ENCODE assay signal across 34 cellular contexts in genomic region chr22:29660021-29660420, GRCh38. TPM values are rescaled to one million over a fixed set of nuclear protein-coding genes. Genes with fewer than 3 reads are reported as not detected.
"Had no signal": no experiment of that assay in that cellular context is flagged by ENCODE, and none has a peak within 500 bp of the region (broad histone marks: within the 10 kb centered on the region; RNA-seq: fewer than 3 reads in every experiment).

No MANE protein-coding gene starts in this region.

- H3K4me3 Mint-ChIP-seq: naive thymus-derived CD4-positive, alpha-beta T cell; natural killer cell treated with Interleukin-12 subunit alpha and Interleukin-12 subunit beta and Interleukin-15 and Interleukin-18, amount 100 ng/mL, for 72 hours; stimulated activated memory B cell treated with anti-CD40 and anti-IgM and Interleukin-4, amounts not matched to agents 10 μg/mL and 1 μg/mL and 100 μg/mL, for 72 hours; stimulated activated naive CD8-positive, alpha-beta T cell treated with anti-CD3 and anti-CD28 coated beads, Interleukin-15, amount 100 ng/mL, for 72 hours; type B pancreatic cell had no signal

- ATAC-seq: left colon; left lung; lower lobe of right lung; mucosa of descending colon; naive thymus-derived CD4-positive, alpha-beta T cell; natural killer cell treated with Interleukin-12 subunit alpha and Interleukin-12 subunit beta and Interleukin-15 and Interleukin-18, amount 100 ng/mL, for 72 hours; right lobe of liver; stimulated activated memory B cell treated with anti-CD40 and anti-IgM and Interleukin-4, amounts not matched to agents 10 μg/mL and 1 μg/mL and 100 μg/mL, for 72 hours; stimulated activated naive CD8-positive, alpha-beta T cell treated with anti-CD3 and anti-CD28 coated beads, Interleukin-15, amount 100 ng/mL, for 72 hours had no signal

- H3K4me2 ChIP-seq: smooth muscle cell had no signal

- H3K4me3 ChIP-seq: left lung, lower lobe of right lung, mucosa of descending colon, right atrium auricular region, right lobe of liver, smooth muscle cell, tibial nerve, vagina had no signal

- H3K27ac Mint-ChIP-seq: progenitor cell of endocrine pancreas; stimulated activated memory B cell treated with anti-CD40 and anti-IgM and Interleukin-4, amounts not matched to agents 10 μg/mL and 1 μg/mL and 100 μg/mL, for 72 hours; stimulated activated naive CD8-positive, alpha-beta T cell treated with anti-CD3 and anti-CD28 coated beads, Interleukin-15, amount 100 ng/mL, for 72 hours; type B pancreatic cell had no signal

- DNase-seq: hippocampal formation; kidney glomerular epithelial cell; left colon; left lung; lower lobe of right lung; mammary epithelial cell; midbrain; mucosa of descending colon; naive thymus-derived CD4-positive, alpha-beta T cell; occipital lobe; right lobe of liver; stimulated activated CD4-positive, alpha-beta T cell treated with anti-CD3 and anti-CD28 coated beads, Interleukin-1b, Interleukin-23, amount 100 ng/mL, for 48 hours; stimulated activated CD4-positive, alpha-beta T cell treated with anti-CD3 and anti-CD28 coated beads, Interleukin-2, amount 100 ng/mL, for 48 hours; stimulated activated CD4-positive, alpha-beta T cell treated with anti-CD3 and anti-CD28 coated beads, Interleukin-4, amount 100 ng/mL, for 4 hours; stimulated activated CD8-positive, alpha-beta memory T cell treated with anti-CD3 and anti-CD28 coated beads, Interleukin-4, amount 100 ng/mL, for 48 hours; stimulated activated naive CD4-positive, alpha-beta T cell treated with Interleukin-2 at 50 U/mL for 16 hours; stimulated activated naive CD8-positive, alpha-beta T cell treated with anti-CD3 and anti-CD28 coated beads, Interleukin-15, amount 100 ng/mL, for 72 hours; substantia nigra had no signal

- H3K4me1 ChIP-seq: right atrium auricular region, right lobe of liver, tibial nerve had no signal

- H3K27ac ChIP-seq: left lung, lower lobe of right lung, right atrium auricular region, right lobe of liver, tibial nerve had no signal

- H3K27me3 ChIP-seq: left lung, neutrophil, right atrium auricular region, right lobe of liver, tibial nerve, vagina had no signal

- H3K4me1 Mint-ChIP-seq: stimulated activated naive CD8-positive, alpha-beta T cell treated with anti-CD3 and anti-CD28 coated beads, Interleukin-15, amount 100 ng/mL, for 72 hours had no signal

- FAIRE-seq: keratinocyte had no signal

- H3K9me3 ChIP-seq: left lung, lower lobe of right lung, mucosa of descending colon, neutrophil, right atrium auricular region, right lobe of liver, tibial nerve, vagina had no signal

- H3K27me3 Mint-ChIP-seq: naive thymus-derived CD4-positive, alpha-beta T cell; natural killer cell treated with Interleukin-12 subunit alpha and Interleukin-12 subunit beta and Interleukin-15 and Interleukin-18, amount 100 ng/mL, for 72 hours; progenitor cell of endocrine pancreas; stimulated activated memory B cell treated with anti-CD40 and anti-IgM and Interleukin-4, amounts not matched to agents 10 μg/mL and 1 μg/mL and 100 μg/mL, for 72 hours; stimulated activated naive CD8-positive, alpha-beta T cell treated with anti-CD3 and anti-CD28 coated beads, Interleukin-15, amount 100 ng/mL, for 72 hours; type B pancreatic cell had no signal

- H3K9me3 Mint-ChIP-seq: naive thymus-derived CD4-positive, alpha-beta T cell; natural killer cell treated with Interleukin-12 subunit alpha and Interleukin-12 subunit beta and Interleukin-15 and Interleukin-18, amount 100 ng/mL, for 72 hours; stimulated activated memory B cell treated with anti-CD40 and anti-IgM and Interleukin-4, amounts not matched to agents 10 μg/mL and 1 μg/mL and 100 μg/mL, for 72 hours; stimulated activated naive CD8-positive, alpha-beta T cell treated with anti-CD3 and anti-CD28 coated beads, Interleukin-15, amount 100 ng/mL, for 72 hours; type B pancreatic cell had no signal

RNA-seq across cellular contexts. Expression of gene CABP7, which starts 59.8 kb away (rescaled TPM):
- total RNA-seq: left lung, liver, lower lobe of right lung, mesenteric fat pad, osteocyte, pulmonary artery endothelial cell, right atrium auricular region, right lobe of liver, skeletal muscle tissue, smooth muscle cell, ureter, vagina had no signal
- polyA plus RNA-seq: keratinocyte, mammary epithelial cell, smooth muscle cell had no signal
